ENCODE assay signal across 9 cellular contexts in the genomic region with DNA sequence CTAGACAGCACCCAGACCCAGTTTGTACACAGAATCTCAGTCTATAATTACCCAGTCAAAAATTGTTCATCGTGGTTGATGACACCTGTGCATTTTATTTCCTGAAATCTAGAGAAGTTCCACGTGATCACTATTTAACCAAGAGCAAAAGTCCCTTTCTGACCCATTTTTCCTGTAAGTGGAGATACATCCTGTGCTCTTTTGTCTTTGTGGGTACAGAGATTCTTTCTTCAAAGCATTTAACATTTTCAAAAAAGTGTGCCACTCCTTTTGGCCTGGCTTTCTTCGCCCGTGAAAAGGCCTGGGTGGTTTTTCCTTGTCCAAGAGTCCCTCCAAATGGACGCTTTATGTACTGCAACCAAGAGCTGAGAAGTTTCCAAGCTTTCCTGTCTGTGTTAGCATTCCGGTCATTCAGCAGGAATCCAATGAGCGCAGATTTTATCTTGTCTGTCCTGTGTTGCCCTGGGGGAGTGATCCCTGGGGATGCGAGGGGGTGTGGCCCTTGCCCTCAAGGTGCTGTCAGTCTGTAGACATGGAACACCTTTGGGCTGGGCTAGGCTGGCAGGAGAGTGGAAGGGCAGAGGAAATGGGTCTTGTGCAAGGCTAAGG.
DNase-seq lines count a peak whose midpoint lies in the region; ATAC-seq, FAIRE-seq and TF ChIP-seq lines count a peak whose summit lies in the region.
"Had no signal": no experiment of that assay in that cellular context is flagged by ENCODE, and none has a peak within 500 bp of the region (broad histone marks: within the 10 kb centered on the region; RNA-seq: fewer than 3 reads in every experiment).

No MANE protein-coding gene starts in this region.

- DNase-seq in ELR (ENCODE audit: low read depth) (peak; percentile 84), NAMALWA (ENCODE audit: low spot score) (peak; percentile 30), cerebellar cortex (ENCODE audit: low spot score) (peak; percentile 69), kidney (no peak)
- peak; percentile 55 for DNase-seq in stimulated activated CD4-positive, alpha-beta T cell treated with anti-CD3 and anti-CD28 coated beads, Interleukin-4, amount 100 ng/mL, for 24 hours

- peak; percentile 19 for FAIRE-seq in kidney (lab: Jason Lieb, UNC)
- FAIRE-seq: colon had no signal

- ATAC-seq in HG03354 (IDR thresholded peaks at IDR 0.05; ENCODE audit: poor library complexity, severe bottlenecking, unreplicated experiment): no peak
- ATAC-seq in GM19035 (IDR thresholded peaks at IDR 0.05; ENCODE audit: unreplicated experiment): no peak

- no peak overlapping the region for H3K9ac ChIP-seq in kidney (ENCODE audit: low read length in 2 of 2)

- no peaks in the 10 kb centered on the region for H3K9me3 ChIP-seq in kidney (ENCODE audit: control insufficient read depth in 1 of 2, low read length in 2 of 2)

- intact Hi-C loops in kidney (cut with DNase I): no loop called here

- H3K4me1 ChIP-seq in kidney (ENCODE audit: control insufficient read depth in 1 of 2, insufficient read depth in 1 of 2, low read depth in 1 of 2, low read length in 2 of 2): peaks cover 4 to 9% of the 10 kb centered on the region in 2 donors

- no peak overlapping the region for H3K4me3 ChIP-seq in WI38 (ENCODE audit: low read depth, low read length)
- no peak overlapping the region for H3K4me3 ChIP-seq in kidney (ENCODE audit: low read length in 2 of 2)

- TF ChIP-seq CTCF in WI38 (IDR thresholded peaks at IDR 0.05; ENCODE audit: low read depth, low read length) (peak; percentile 63), kidney (IDR thresholded peaks at IDR 0.05; ENCODE audit: borderline replicate concordance, extremely low read depth, insufficient read depth) (peak; percentile 74)

- H3K27ac ChIP-seq in kidney (ENCODE audit: low read depth in 2 of 2, low read length in 2 of 2): no peak overlapping the region

- no peaks in the 10 kb centered on the region for H3K36me3 ChIP-seq in kidney (ENCODE audit: control insufficient read depth in 1 of 2, insufficient read depth in 2 of 2, low read length in 2 of 2)
